1 cellular context compared by ENCODE assay signal in genomic region chr9:2576631-2577030, GRCh38.
TF ChIP-seq lines count a peak whose summit lies in the region.

No MANE protein-coding gene starts in this region.

TF ChIP-seq in HepG2, 621 proteins besides CTCF, POLR2A, EP300 and RAD21 (continued from another document):
- no peak for TF ChIP-seq ZNF407 (CRISPR knock-in tag; IDR thresholded peaks at IDR 0.05; ENCODE audit: not compliant biosample characterization)
- TF ChIP-seq BCL3 (CRISPR knock-in tag; IDR thresholded peaks at IDR 0.05), result no peak
- no peak for TF ChIP-seq ZFP82 (CRISPR knock-in tag; IDR thresholded peaks at IDR 0.05; ENCODE audit: borderline replicate concordance)
- no peak for TF ChIP-seq ZNF546 (CRISPR knock-in tag; conservative IDR thresholded peaks at IDR 0.05)
- TF ChIP-seq ARNT2 (CRISPR knock-in tag; IDR thresholded peaks at IDR 0.05; ENCODE audit: low read depth), result no peak
- TF ChIP-seq HCFC1 (IDR thresholded peaks at IDR 0.05; ENCODE audit: low read depth, low read length), result no peak
- TF ChIP-seq YEATS2 (CRISPR knock-in tag; IDR thresholded peaks at IDR 0.05; ENCODE audit: borderline replicate concordance), result no peak
- TF ChIP-seq ZNF136 (CRISPR knock-in tag; IDR thresholded peaks at IDR 0.05; ENCODE audit: low read depth), result no peak
- no peak for TF ChIP-seq TBX3 (IDR thresholded peaks at IDR 0.05; ENCODE audit: borderline replicate concordance)
- no peak for TF ChIP-seq ZSCAN12 (CRISPR knock-in tag; IDR thresholded peaks at IDR 0.05)
- TF ChIP-seq MED1 (CRISPR knock-in tag; IDR thresholded peaks at IDR 0.05), result no peak
- TF ChIP-seq MTF1 (CRISPR knock-in tag; IDR thresholded peaks at IDR 0.05), result no peak
- no peak for TF ChIP-seq NR3C1 (CRISPR knock-in tag; IDR thresholded peaks at IDR 0.05)
- no peak for TF ChIP-seq HIVEP1 (CRISPR knock-in tag; IDR thresholded peaks at IDR 0.05)
